ENCODE assay signal across 28 cellular contexts in genomic region chr1:53467391-53467790, GRCh38.
DNase-seq lines count a peak whose midpoint lies in the region; ATAC-seq lines count a peak whose summit lies in the region.
"Had no signal": no experiment of that assay in that cellular context is flagged by ENCODE, and none has a peak within 500 bp of the region (broad histone marks: within the 10 kb centered on the region; RNA-seq: fewer than 3 reads in every experiment).

No MANE protein-coding gene starts in this region.

- H3K9ac ChIP-seq in BLaER1: no peak overlapping the region

- H3K4me1 ChIP-seq in BLaER1: peaks cover 11% of the 10 kb centered on the region
- H3K4me1 ChIP-seq: A549, Caco-2, HAP-1 had no signal

- H3K9me3 ChIP-seq in BLaER1: no peaks in the 10 kb centered on the region
- H3K9me3 ChIP-seq: A549, Caco-2, HAP-1 had no signal

- H4K20me1 ChIP-seq in BLaER1: no peaks in the 10 kb centered on the region

- H3K4me3 ChIP-seq in BLaER1: no peak overlapping the region
- H3K4me3 ChIP-seq: A549, HAP-1 had no signal

- H3K4me2 ChIP-seq in BLaER1: peak overlapping the region; percentile 21
- H3K4me2 ChIP-seq: A549 had no signal

- no peaks in the 10 kb centered on the region for H3K27me3 ChIP-seq in BLaER1

- no peaks in the 10 kb centered on the region for H3K36me3 ChIP-seq in BLaER1
- H3K36me3 ChIP-seq: HAP-1 had no signal

- ATAC-seq in HG03378 (IDR thresholded peaks at IDR 0.05; ENCODE audit: unreplicated experiment) (no peak), GM18498 (IDR thresholded peaks at IDR 0.05; ENCODE audit: unreplicated experiment) (no peak)
- ATAC-seq: A549; CD8-positive, alpha-beta T cell had no signal

- DNase-seq in GDM1 (lab: John Stamatoyannopoulos, UW) (peak; percentile 43), OCI-M1 (lab: John Stamatoyannopoulos, UW) (peak; percentile 11), UCSD-AML1 (lab: John Stamatoyannopoulos, UW; ENCODE audit: unreplicated experiment) (peak; percentile 35), SHP77 (lab: John Stamatoyannopoulos, UW) (no peak), DMS79 treated with DMSO at 0.1 percent for 48 hours (lab: John Stamatoyannopoulos, UW) (no peak)
- DNase-seq: AML-193; Caco-2; CD8-positive, alpha-beta T cell; DMS 273 treated with DMSO at 0.1 percent for 48 hours; DND-41; GOT3; KG1; NCI-H1105 treated with DMSO at 0.1 percent for 48 hours; NCI-H146; NCI-H1930; NCI-H2107; NCI-H446; NCI-H524 treated with DMSO at 0.1 percent for 48 hours; NCI-H774; Right ventricle myocardium superior; RPMI8226; SW 1271 had no signal

- no peak overlapping the region for H3K27ac ChIP-seq in BLaER1
- H3K27ac ChIP-seq: A549, C4-2B had no signal

Comparison
In these comparisons a context has a peak if more than half of its experiments do, and no peak if none do; other contexts are left out.
1. DNase-seq: peak in GDM1 (single experiment), OCI-M1 (single experiment) and UCSD-AML1 (single experiment); none in SHP77 (0 of 2) and DMS79 treated with DMSO at 0.1 percent for 48 hours (single experiment).